Comparison of ENCODE assay signal across 9 cellular contexts in genomic region chrX:9342581-9343051, GRCh38.
A peak's percentile ranks its signal among the peaks of the same experiment; 100 is the strongest.
DNase-seq lines count a peak whose midpoint lies in the region; ATAC-seq and TF ChIP-seq lines count a peak whose summit lies in the region.
"Had no signal": no experiment of that assay in that cellular context is flagged by ENCODE, and none has a peak within 500 bp of the region (broad histone marks: within the 10 kb centered on the region; RNA-seq: fewer than 3 reads in every experiment).

No MANE protein-coding gene starts in this region.

- H3K4me1 ChIP-seq in BLaER1 (peaks cover 48% of the 10 kb centered on the region), HUES6 (ENCODE audit: control insufficient read depth, insufficient read depth, low read length) (peaks cover 41% of the 10 kb centered on the region), PC-9 (replicated peaks; ENCODE audit: insufficient read depth) (peaks cover 14% of the 10 kb centered on the region), thyroid gland (peaks cover 5 to 14% of the 10 kb centered on the region in 2 donors)
- peaks cover 9 to 20% of the 10 kb centered on the region in 2 donors for H3K4me1 ChIP-seq in naive thymus-derived CD4-positive, alpha-beta T cell (ENCODE audit: control insufficient read depth in 2 of 2, insufficient read depth in 2 of 2, low read length in 2 of 2)

- 0 to 8% methylated on average over 4 to 5 of the region's 25 CpGs for WGBS in thyroid gland, 2 donors

- TF ChIP-seq CTCF in PC-9 (conservative IDR thresholded peaks at IDR 0.05) = no peak
- TF ChIP-seq CTCF in fibroblast of the aortic adventitia (IDR thresholded peaks at IDR 0.05; ENCODE audit: insufficient read depth, low read length) = no peak
- TF ChIP-seq CTCF in thyroid gland (IDR thresholded peaks at IDR 0.05) = no peak

- BruUV-seq in PC-9 (replicated peaks; lab: Mats Ljungman, UMichigan) = no TSS peak

- peak in 1 of 2 experiments; percentile 44 for DNase-seq in PC-9
- peak; percentile 31 for DNase-seq in activated effector memory CD4-positive, alpha-beta T cell treated with Interleukin-2 at 50 U/mL for 16 hours
- DNase-seq in fibroblast of the aortic adventitia (ENCODE audit: low read depth) = peak; percentile 82
- peak; percentile 23 to 62 (median 50) for DNase-seq in naive thymus-derived CD4-positive, alpha-beta T cell
- peak; percentile 73 to 75 for DNase-seq in thyroid gland

- CTCF ChIA-PET in PC-9 (lab: Charles Lee) = no interaction called here
- CTCF ChIA-PET in naive thymus-derived CD4-positive, alpha-beta T cell (lab: Charles Lee) = no interaction called here

- H3K9me3 ChIP-seq in BLaER1 (peaks cover 5% of the 10 kb centered on the region; the same call in 1 of the 2 replicates), HUES6 (ENCODE audit: control insufficient read depth, insufficient read depth, low read depth, low read length) (no peaks in the 10 kb centered on the region), PC-9 (ENCODE audit: insufficient read depth, low read depth) (no peaks in the 10 kb centered on the region), thyroid gland (no peaks in the 10 kb centered on the region)
- no peaks in the 10 kb centered on the region for H3K9me3 ChIP-seq in naive thymus-derived CD4-positive, alpha-beta T cell (ENCODE audit: control insufficient read depth in 2 of 3, low read length in 3 of 3)

- H3K27ac Mint-ChIP-seq in naive thymus-derived CD4-positive, alpha-beta T cell = peak overlapping the region in 8 of 9 donors; percentile 50 to 94 (median 82)

- no peaks in the 10 kb centered on the region for H3K9me2 ChIP-seq in PC-9 (ENCODE audit: insufficient read depth)

- H3K27me3 ChIP-seq in BLaER1 = no peaks in the 10 kb centered on the region
- peaks cover 10% of the 10 kb centered on the region; the same call in 1 of the 2 replicates for H3K27me3 ChIP-seq in HUES6 (ENCODE audit: control insufficient read depth, insufficient read depth, low read length)
- no peaks in the 10 kb centered on the region for H3K27me3 ChIP-seq in PC-9 (ENCODE audit: insufficient read depth, low read depth)
- H3K27me3 ChIP-seq in naive thymus-derived CD4-positive, alpha-beta T cell (ENCODE audit: control insufficient read depth in 2 of 2, insufficient read depth in 2 of 2, low read length in 2 of 2) = no peaks in the 10 kb centered on the region
- H3K27me3 ChIP-seq in thyroid gland = no peaks in the 10 kb centered on the region

- intact Hi-C loops in PC-9 (cut with micrococcal nuclease; ENCODE audit: unreplicated experiment) = loop anchor here (2.0 kb wide), 1 partner anchor 120 kb away; no protein-coding TSS in a partner anchor
- intact Hi-C loops in naive thymus-derived CD4-positive, alpha-beta T cell (cut with micrococcal nuclease) = loop anchor here (1.0 to 10.0 kb wide), 10 partner anchors 10 to 1770 kb away; partner anchors contain the start of gene HCCS (in 1 of the 2)
- intact Hi-C loops in thyroid gland (cut with DNase I) = loop anchor here (5.0 kb wide), 1 partner anchor 120 kb away; no protein-coding TSS in a partner anchor

- H3K4me1 Mint-ChIP-seq in naive thymus-derived CD4-positive, alpha-beta T cell = peaks cover 6 to 52% (median 30%) of the 10 kb centered on the region in 7 donors

- H3K36me3 ChIP-seq in BLaER1 (no peaks in the 10 kb centered on the region), HUES6 (ENCODE audit: control insufficient read depth, insufficient read depth, low read length) (no peaks in the 10 kb centered on the region), PC-9 (ENCODE audit: low read depth) (no peaks in the 10 kb centered on the region), thyroid gland (no peaks in the 10 kb centered on the region)
- no peaks in the 10 kb centered on the region for H3K36me3 ChIP-seq in naive thymus-derived CD4-positive, alpha-beta T cell (ENCODE audit: control insufficient read depth in 2 of 3, insufficient read depth in 3 of 3, low read length in 3 of 3)

- ATAC-seq in naive thymus-derived CD4-positive, alpha-beta T cell = peak; percentile 61
- ATAC-seq in GM21529 (IDR thresholded peaks at IDR 0.05; ENCODE audit: unreplicated experiment) = no peak

- no peaks in the 10 kb centered on the region for H3K27me3 Mint-ChIP-seq in naive thymus-derived CD4-positive, alpha-beta T cell

- H3F3A ChIP-seq in PC-9 (ENCODE audit: insufficient read depth, low read depth) = 0 out of 2 replicates have a peak, but pooled peaks cover 5% of the 10 kb centered on the region

- H3K36me3 Mint-ChIP-seq in naive thymus-derived CD4-positive, alpha-beta T cell = no peaks in the 10 kb centered on the region

- H3K4me2 ChIP-seq in BLaER1 = peak overlapping the region; percentile 65
- H3K4me2 ChIP-seq in PC-9 = peak overlapping the region; percentile 44; the same call in 1 of the 2 replicates

- H3K27ac ChIP-seq in BLaER1 = peak overlapping the region; percentile 73
- H3K27ac ChIP-seq in HUES6 (ENCODE audit: low read depth, low read length) = peak overlapping the region; percentile 51; the same call in 1 of the 2 replicates
- no peak overlapping the region for H3K27ac ChIP-seq in PC-9
- H3K27ac ChIP-seq in naive thymus-derived CD4-positive, alpha-beta T cell (ENCODE audit: low read depth, low read length) = no peak overlapping the region
- H3K27ac ChIP-seq in thyroid gland = no peak overlapping the region

- H4K20me1 ChIP-seq in BLaER1 (no peaks in the 10 kb centered on the region), PC-9 (ENCODE audit: insufficient read depth) (no peaks in the 10 kb centered on the region)

- peaks cover 0 to 5% (median 0%) of the 10 kb centered on the region in 11 donors for H3K9me3 Mint-ChIP-seq in naive thymus-derived CD4-positive, alpha-beta T cell

- no peak overlapping the region for H2AFZ ChIP-seq in PC-9

- POLR2A ChIA-PET in PC-9 (lab: Charles Lee; ENCODE audit: unreplicated experiment) = no interaction called here
- POLR2A ChIA-PET in naive thymus-derived CD4-positive, alpha-beta T cell (lab: Charles Lee) = interaction anchor here (0.6 to 4.9 kb wide), 2 partner anchors 11 to 121 kb away, joined by 4 to 33 read pairs; no protein-coding TSS in a partner anchor

- H3K79me2 ChIP-seq in PC-9 (ENCODE audit: low read depth) = no peaks in the 10 kb centered on the region

- no peak for TF ChIP-seq POLR2A in thyroid gland (IDR thresholded peaks at IDR 0.05)

- H3K4me3 ChIP-seq in BLaER1 (peak overlapping the region; percentile 57), HUES6 (ENCODE audit: low read depth, low read length) (peak overlapping the region; percentile 90), PC-9 (no peak overlapping the region), fibroblast of the aortic adventitia (ENCODE audit: low read depth, low read length) (peak overlapping the region; percentile 31), thyroid gland (replicated peaks in 1 of 3) (peak overlapping the region in 1 of 3 donors; percentile 10)
- H3K4me3 ChIP-seq in naive thymus-derived CD4-positive, alpha-beta T cell (ENCODE audit: low read length) = peak overlapping the region; percentile 17
- H3K4me3 ChIP-seq: skin epidermis had no signal

- peak overlapping the region in 9 of 10 donors; percentile 63 to 80 (median 68) for H3K4me3 Mint-ChIP-seq in naive thymus-derived CD4-positive, alpha-beta T cell

- H3K9ac ChIP-seq in BLaER1 (0 out of 2 replicates have a peak overlapping the region, but pooled peaks have one; percentile 31), HUES6 (ENCODE audit: low read length) (peak overlapping the region; percentile 79)

Comparison
In these comparisons a context has a peak if more than half of its experiments do, and no peak if none do; other contexts are left out.
1. H3K27ac ChIP-seq: peak in BLaER1 (single experiment) and HUES6 (single experiment); none in PC-9 (single experiment), naive thymus-derived CD4-positive, alpha-beta T cell (single experiment) and thyroid gland (0 of 3).